13 cellular contexts compared by ENCODE assay signal in the genomic region with DNA sequence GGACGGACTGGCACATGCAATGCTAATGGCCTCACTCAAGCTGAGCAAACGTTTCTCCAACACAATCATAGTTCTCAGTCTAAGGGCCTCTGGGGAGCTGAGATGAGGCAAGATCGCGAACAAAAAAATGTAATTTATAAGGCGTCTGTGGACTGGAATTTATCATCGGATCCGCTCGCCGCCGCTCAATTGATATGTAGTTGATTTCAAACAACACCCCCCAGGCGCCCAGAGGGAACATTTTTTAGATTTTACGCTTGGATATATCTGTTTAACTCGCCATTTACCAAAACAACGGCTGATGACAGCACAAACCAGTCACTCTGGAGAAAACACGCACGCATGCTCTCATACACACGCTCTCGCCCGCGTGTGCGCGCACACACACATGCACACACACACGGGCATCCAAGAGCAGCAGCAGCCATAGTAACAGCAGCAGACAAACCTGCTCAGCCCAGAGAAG.
DNase-seq lines count a peak whose midpoint lies in the region; ATAC-seq and TF ChIP-seq lines count a peak whose summit lies in the region.
"Had no signal": no experiment of that assay in that cellular context is flagged by ENCODE, and none has a peak within 500 bp of the region (broad histone marks: within the 10 kb centered on the region; RNA-seq: fewer than 3 reads in every experiment).

No MANE protein-coding gene starts in this region.

- ATAC-seq in right lobe of liver: no peak
- ATAC-seq in GM18909 (IDR thresholded peaks at IDR 0.05; ENCODE audit: poor library complexity, unreplicated experiment): no peak

- peaks cover 5% of the 10 kb centered on the region for H3K4me1 ChIP-seq in adipocyte (ENCODE audit: control insufficient read depth, insufficient read depth, low read length)
- H3K4me1 ChIP-seq in right lobe of liver: no peaks in the 10 kb centered on the region

- no peaks in the 10 kb centered on the region for H3K79me2 ChIP-seq in neural cell (replicated peaks; ENCODE audit: insufficient read depth, low read length)

- peak overlapping the region; percentile 85 for H3K27ac ChIP-seq in neural cell (ENCODE audit: low read length)
- H3K27ac ChIP-seq in right lobe of liver: no peak overlapping the region
- H3K27ac ChIP-seq: GM23248 had no signal

- H3K36me3 ChIP-seq in adipocyte (ENCODE audit: control insufficient read depth, insufficient read depth, low read length, severe bottlenecking) (no peaks in the 10 kb centered on the region), neural cell (ENCODE audit: insufficient read depth, low read length) (no peaks in the 10 kb centered on the region), right lobe of liver (no peaks in the 10 kb centered on the region)

- H4K20me1 ChIP-seq in neural cell (ENCODE audit: insufficient read depth): no peaks in the 10 kb centered on the region

- no peak overlapping the region for H2AFZ ChIP-seq in neural cell (ENCODE audit: low read depth, low read length)
- H2AFZ ChIP-seq: GM23248 had no signal

- no peaks in the 10 kb centered on the region for H3K9me2 ChIP-seq in neural cell (ENCODE audit: insufficient read depth, low read length)

- intact Hi-C loops in right lobe of liver (cut with DNase I): no loop called here

- H3K4me2 ChIP-seq in neural cell (ENCODE audit: low read length): peak overlapping the region; percentile 63

- 53% methylated on average over 16 of the region's 23 CpGs for WGBS in right lobe of liver (ENCODE audit: insufficient coverage, low coverage, low lambda C conversion rate, missing lambda C conversion rate)

- H3K9me3 ChIP-seq in adipocyte (ENCODE audit: control insufficient read depth, low read length): no peaks in the 10 kb centered on the region
- no peaks in the 10 kb centered on the region for H3K9me3 ChIP-seq in neural cell (ENCODE audit: low read length)
- H3K9me3 ChIP-seq in right lobe of liver: no peaks in the 10 kb centered on the region

- peaks cover 8% of the 10 kb centered on the region for H3F3A ChIP-seq in neural cell (ENCODE audit: insufficient read depth, low read length, poor library complexity, severe bottlenecking)

- TF ChIP-seq EP300 in neural cell (conservative IDR thresholded peaks at IDR 0.05; ENCODE audit: poor library complexity, severe bottlenecking): peak; percentile 79

- TF ChIP-seq RAD21 in neural cell (conservative IDR thresholded peaks at IDR 0.05): peak; percentile 47

- TF ChIP-seq POLR2A in right lobe of liver (IDR thresholded peaks at IDR 0.05): no peak

- TF ChIP-seq CTCF in neural cell (IDR thresholded peaks at IDR 0.05; ENCODE audit: poor library complexity, severe bottlenecking): no peak
- no peak for TF ChIP-seq CTCF in right lobe of liver (IDR thresholded peaks at IDR 0.05)
- no peak for TF ChIP-seq CTCF in GM10266 (IDR thresholded peaks at IDR 0.05; ENCODE audit: control insufficient read depth, insufficient read depth, low read depth, missing control alignments)

- DNase-seq in DMS79 (lab: John Stamatoyannopoulos, UW) (peak; percentile 42), NCI-H146 treated with DMSO at 0.1 percent for 48 hours (lab: John Stamatoyannopoulos, UW; ENCODE audit: unreplicated experiment) (peak; percentile 96), adipocyte (ENCODE audit: low read depth) (no peak), right lobe of liver (no peak), GM10266 (ENCODE audit: extremely low spot score) (no peak)
- DNase-seq in activated CD4-positive, CD25-positive, alpha-beta regulatory T cell (lab: John Stamatoyannopoulos, UW): no peak
- DNase-seq: activated CD4-positive, alpha-beta T cell treated with anti-CD3 and anti-CD28 coated beads for 1 hour; activated naive CD4-positive, alpha-beta T cell treated with anti-CD3 and anti-CD28 coated beads, Interleukin-2, amount 50 U/mL, for 16 hours; foreskin fibroblast; GM23248; T-helper 2 cell had no signal

- peak overlapping the region; percentile 17 for H3K4me3 ChIP-seq in adipocyte (ENCODE audit: low read length)
- peak overlapping the region; percentile 61 for H3K4me3 ChIP-seq in neural cell (ENCODE audit: low read length)
- H3K4me3 ChIP-seq in right lobe of liver: no peak overlapping the region
- H3K4me3 ChIP-seq: GM23248 had no signal

- no peak overlapping the region for H3K9ac ChIP-seq in adipocyte (ENCODE audit: low read length)
- H3K9ac ChIP-seq in neural cell (ENCODE audit: low read length): peak overlapping the region; percentile 54
- H3K9ac ChIP-seq: GM23248 had no signal

- peaks cover 42% of the 10 kb centered on the region for H3K27me3 ChIP-seq in adipocyte (replicated peaks; ENCODE audit: control insufficient read depth, insufficient read depth, low read length)
- no peaks in the 10 kb centered on the region for H3K27me3 ChIP-seq in neural cell (ENCODE audit: insufficient read depth, low read depth, low read length)
- no peaks in the 10 kb centered on the region for H3K27me3 ChIP-seq in right lobe of liver

TF ChIP-seq in neural cell, 6 proteins besides CTCF, POLR2A, EP300 and RAD21:
- TF ChIP-seq, protein P1, sequence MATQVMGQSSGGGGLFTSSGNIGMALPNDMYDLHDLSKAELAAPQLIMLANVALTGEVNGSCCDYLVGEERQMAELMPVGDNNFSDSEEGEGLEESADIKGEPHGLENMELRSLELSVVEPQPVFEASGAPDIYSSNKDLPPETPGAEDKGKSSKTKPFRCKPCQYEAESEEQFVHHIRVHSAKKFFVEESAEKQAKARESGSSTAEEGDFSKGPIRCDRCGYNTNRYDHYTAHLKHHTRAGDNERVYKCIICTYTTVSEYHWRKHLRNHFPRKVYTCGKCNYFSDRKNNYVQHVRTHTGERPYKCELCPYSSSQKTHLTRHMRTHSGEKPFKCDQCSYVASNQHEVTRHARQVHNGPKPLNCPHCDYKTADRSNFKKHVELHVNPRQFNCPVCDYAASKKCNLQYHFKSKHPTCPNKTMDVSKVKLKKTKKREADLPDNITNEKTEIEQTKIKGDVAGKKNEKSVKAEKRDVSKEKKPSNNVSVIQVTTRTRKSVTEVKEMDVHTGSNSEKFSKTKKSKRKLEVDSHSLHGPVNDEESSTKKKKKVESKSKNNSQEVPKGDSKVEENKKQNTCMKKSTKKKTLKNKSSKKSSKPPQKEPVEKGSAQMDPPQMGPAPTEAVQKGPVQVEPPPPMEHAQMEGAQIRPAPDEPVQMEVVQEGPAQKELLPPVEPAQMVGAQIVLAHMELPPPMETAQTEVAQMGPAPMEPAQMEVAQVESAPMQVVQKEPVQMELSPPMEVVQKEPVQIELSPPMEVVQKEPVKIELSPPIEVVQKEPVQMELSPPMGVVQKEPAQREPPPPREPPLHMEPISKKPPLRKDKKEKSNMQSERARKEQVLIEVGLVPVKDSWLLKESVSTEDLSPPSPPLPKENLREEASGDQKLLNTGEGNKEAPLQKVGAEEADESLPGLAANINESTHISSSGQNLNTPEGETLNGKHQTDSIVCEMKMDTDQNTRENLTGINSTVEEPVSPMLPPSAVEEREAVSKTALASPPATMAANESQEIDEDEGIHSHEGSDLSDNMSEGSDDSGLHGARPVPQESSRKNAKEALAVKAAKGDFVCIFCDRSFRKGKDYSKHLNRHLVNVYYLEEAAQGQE (IDR thresholded peaks at IDR 0.05; ENCODE audit: borderline replicate concordance): peak; percentile 56
- TF ChIP-seq MXI1 (conservative IDR thresholded peaks at IDR 0.05; ENCODE audit: poor library complexity, severe bottlenecking) (peak; percentile 64), TAF1 (IDR thresholded peaks at IDR 0.05; ENCODE audit: low read depth) (no peak), EZH2 (IDR thresholded peaks at IDR 0.05; ENCODE audit: borderline replicate concordance, insufficient read depth, low read length, poor library complexity, severe bottlenecking) (no peak), SMC3 (conservative IDR thresholded peaks at IDR 0.05; ENCODE audit: poor library complexity) (peak; percentile 50), POLR2AphosphoS5 (IDR thresholded peaks at IDR 0.05) (peak; percentile 91)

Comparison
In these comparisons a context has a peak if more than half of its experiments do, and no peak if none do; other contexts are left out.
1. DNase-seq: peak in DMS79 (single experiment) and NCI-H146 treated with DMSO at 0.1 percent for 48 hours (single experiment); none in adipocyte (single experiment), right lobe of liver (0 of 3), activated CD4-positive, CD25-positive, alpha-beta regulatory T cell (0 of 4) and GM10266 (single experiment).
2. H3K4me3 ChIP-seq: peak in adipocyte (single experiment) and neural cell (single experiment); none in right lobe of liver (0 of 3).